8 cellular contexts compared by ENCODE assay signal in the genomic region with DNA sequence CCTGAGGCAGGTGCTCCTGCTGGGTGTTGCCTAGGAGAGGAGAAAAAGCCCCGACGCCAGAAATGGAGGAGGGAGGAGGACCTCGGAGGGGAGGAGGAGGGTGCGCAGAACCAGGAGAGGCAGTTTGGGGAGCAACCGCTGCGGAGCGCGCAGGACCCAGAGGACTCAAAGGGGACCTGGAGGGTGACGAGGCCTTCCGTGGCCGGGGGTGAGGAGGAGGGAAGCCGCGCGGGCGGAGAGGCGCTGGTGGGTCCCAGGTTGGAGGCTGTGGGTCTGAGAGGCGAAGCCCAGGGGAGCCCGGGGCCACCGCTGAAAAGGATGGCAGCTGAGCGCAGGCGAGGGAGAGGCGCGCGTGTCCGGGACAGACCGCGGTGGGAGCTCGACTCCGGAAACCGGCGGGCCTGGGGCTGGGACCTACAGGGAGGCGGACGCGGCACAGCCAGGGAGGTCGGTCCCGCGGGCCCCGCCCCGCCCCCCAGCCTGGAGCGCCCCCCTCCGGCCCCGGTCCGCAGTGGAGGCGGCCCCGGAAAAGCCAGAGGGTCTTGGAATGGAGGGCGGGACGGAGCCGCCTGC. TPM values are rescaled to one million over a fixed set of nuclear protein-coding genes. Genes with fewer than 3 reads are reported as not detected.
A peak's percentile ranks its signal among the peaks of the same experiment; 100 is the strongest.
DNase-seq lines count a peak whose midpoint lies in the region; ATAC-seq and TF ChIP-seq lines count a peak whose summit lies in the region.

No MANE protein-coding gene starts in this region.

- peaks cover 25% of the 10 kb centered on the region for H3K4me1 Mint-ChIP-seq in activated CD4-positive, alpha-beta T cell treated with anti-CD3 and anti-CD28 coated beads for 36 hours
- peaks cover 19% of the 10 kb centered on the region for H3K4me1 Mint-ChIP-seq in activated naive CD8-positive, alpha-beta T cell treated with anti-CD3 and anti-CD28 coated beads, Interleukin-2, amount 10 ng/mL, durations not matched to agents 7 days and 5 days

- DNase-seq in activated CD4-positive, alpha-beta T cell treated with anti-CD3 and anti-CD28 coated beads for 36 hours, result peak; percentile 75
- DNase-seq in activated CD4-positive, alpha-beta T cell treated with anti-CD3 and anti-CD28 coated beads for 1 hour, result no peak
- DNase-seq in NCI-H1105 treated with DMSO at 0.1 percent for 48 hours (lab: John Stamatoyannopoulos, UW) (peak; percentile 7), testis (no peak), HPDE6-E6E7 (ENCODE audit: extremely low spot score) (no peak)
- DNase-seq in activated naive CD8-positive, alpha-beta T cell treated with anti-CD3 and anti-CD28 coated beads, Interleukin-2, amount 10 ng/mL, durations not matched to agents 7 days and 5 days, result no peak

- H3K4me3 ChIP-seq in HEK293 (ENCODE audit: low read depth, low read length), result peak overlapping the region; percentile 45
- H3K4me3 ChIP-seq in iPS-20b (ENCODE audit: low read length), result peak overlapping the region; percentile 63
- peak overlapping the region; percentile 44 to 62 for H3K4me3 ChIP-seq in testis

- H3K27ac ChIP-seq in HEK293 (ENCODE audit: extremely low read depth, low read depth, low read length) (no peak overlapping the region; the same call in 1 of the 2 replicates), iPS-20b (ENCODE audit: low read length) (no peak overlapping the region), testis (no peak overlapping the region)

- no peak overlapping the region for H3K9ac ChIP-seq in iPS-20b (ENCODE audit: low read depth, low read length)

- CTCF ChIA-PET in activated CD4-positive, alpha-beta T cell treated with anti-CD3 and anti-CD28 coated beads for 36 hours (lab: Charles Lee), result interaction anchor here (0.7 to 0.8 kb wide), 2 partner anchors 11 to 44 kb away, joined by 3 read pairs; no protein-coding TSS in a partner anchor
- CTCF ChIA-PET in HEK293 (lab: Yijun Ruan, JAX), result interaction anchor here (0.6 to 3.6 kb wide), 5 partner anchors 11 to 74 kb away, joined by 3 to 10 read pairs (median 3); no protein-coding TSS in a partner anchor

- no peaks in the 10 kb centered on the region for H3K9me3 ChIP-seq in HEK293 (ENCODE audit: control insufficient read depth, insufficient read depth, low read depth, low read length)
- H3K9me3 ChIP-seq in iPS-20b (ENCODE audit: insufficient read depth, low read depth, low read length), result no peaks in the 10 kb centered on the region
- H3K9me3 ChIP-seq in testis, result no peaks in the 10 kb centered on the region

- 0 to 1% methylated on average over 15 to 48 of the region's 48 CpGs for WGBS in testis, 2 donors

- peaks cover 20% of the 10 kb centered on the region for H3K27me3 Mint-ChIP-seq in activated CD4-positive, alpha-beta T cell treated with anti-CD3 and anti-CD28 coated beads for 36 hours
- H3K27me3 Mint-ChIP-seq in activated naive CD8-positive, alpha-beta T cell treated with anti-CD3 and anti-CD28 coated beads, Interleukin-2, amount 10 ng/mL, durations not matched to agents 7 days and 5 days, result peaks cover 9% of the 10 kb centered on the region

- no peak for TF ChIP-seq POLR2A in testis (IDR thresholded peaks at IDR 0.05)

- H3K36me3 ChIP-seq in HEK293 (ENCODE audit: control insufficient read depth in 2 of 2, insufficient read depth in 1 of 2, low read length in 2 of 2) (peaks cover 0 to 15% of the 10 kb centered on the region in 2 experiments; a peak in 1 of 3 replicates), iPS-20b (ENCODE audit: insufficient read depth, low read depth, low read length) (peaks cover 8% of the 10 kb centered on the region), testis (ENCODE audit: low read depth, missing control alignments) (no peaks in the 10 kb centered on the region)

- ATAC-seq in activated CD4-positive, alpha-beta T cell treated with anti-CD3 and anti-CD28 coated beads for 36 hours, result peak; percentile 27
- peak; percentile 48 for ATAC-seq in activated naive CD8-positive, alpha-beta T cell treated with anti-CD3 and anti-CD28 coated beads, Interleukin-2, amount 10 ng/mL, durations not matched to agents 7 days and 5 days (ENCODE audit: low read depth)

- peaks cover 65% of the 10 kb centered on the region for H3K27me3 ChIP-seq in iPS-20b (ENCODE audit: insufficient read depth, low read length)
- no peaks in the 10 kb centered on the region for H3K27me3 ChIP-seq in testis

- H3K27ac Mint-ChIP-seq in activated CD4-positive, alpha-beta T cell treated with anti-CD3 and anti-CD28 coated beads for 36 hours, result peak overlapping the region; percentile 25
- peak overlapping the region; percentile 73 for H3K27ac Mint-ChIP-seq in activated naive CD8-positive, alpha-beta T cell treated with anti-CD3 and anti-CD28 coated beads, Interleukin-2, amount 10 ng/mL, durations not matched to agents 7 days and 5 days

- POLR2A ChIA-PET in activated CD4-positive, alpha-beta T cell treated with anti-CD3 and anti-CD28 coated beads for 36 hours (lab: Charles Lee), result no interaction called here
- POLR2A ChIA-PET in HEK293 (lab: Yijun Ruan, JAX), result interaction anchor here (0.5 to 1.5 kb wide), 7 partner anchors 10 to 91 kb away, joined by 3 to 8 read pairs (median 3); a partner anchor contains a TSS
- POLR2A ChIA-PET in activated naive CD8-positive, alpha-beta T cell treated with anti-CD3 and anti-CD28 coated beads, Interleukin-2, amount 10 ng/mL, durations not matched to agents 7 days and 5 days (lab: Charles Lee), result interaction anchor here (0.8 to 3.1 kb wide), 6 partner anchors 15 to 192 kb away, joined by 3 to 26 read pairs (median 4); a partner anchor contains a TSS

- intact Hi-C loops in activated CD4-positive, alpha-beta T cell treated with anti-CD3 and anti-CD28 coated beads for 36 hours (cut with DNase I, micrococcal nuclease), result loop anchor here (1.0 to 2.0 kb wide), 10 partner anchors 10 to 290 kb away; a partner anchor contains a TSS
- intact Hi-C loops in testis (cut with DNase I; ENCODE audit: low total_unique reads), result no loop called here

- H3K4me1 ChIP-seq in HEK293 (ENCODE audit: control insufficient read depth, insufficient read depth, low read length), result 0 out of 2 replicates have a peak, but pooled peaks cover 5% of the 10 kb centered on the region
- H3K4me1 ChIP-seq in iPS-20b (ENCODE audit: insufficient read depth, low read length), result no peaks in the 10 kb centered on the region; the same call in 1 of the 2 replicates
- peaks cover 17% of the 10 kb centered on the region for H3K4me1 ChIP-seq in testis

- H3K4me3 Mint-ChIP-seq in activated CD4-positive, alpha-beta T cell treated with anti-CD3 and anti-CD28 coated beads for 36 hours, result peak overlapping the region; percentile 72
- H3K4me3 Mint-ChIP-seq in activated naive CD8-positive, alpha-beta T cell treated with anti-CD3 and anti-CD28 coated beads, Interleukin-2, amount 10 ng/mL, durations not matched to agents 7 days and 5 days, result peak overlapping the region; percentile 86

- H3K9me3 Mint-ChIP-seq in activated CD4-positive, alpha-beta T cell treated with anti-CD3 and anti-CD28 coated beads for 36 hours (ENCODE audit: low read depth), result no peaks in the 10 kb centered on the region
- H3K9me3 Mint-ChIP-seq in activated naive CD8-positive, alpha-beta T cell treated with anti-CD3 and anti-CD28 coated beads, Interleukin-2, amount 10 ng/mL, durations not matched to agents 7 days and 5 days, result no peaks in the 10 kb centered on the region

- TF ChIP-seq CTCF in HEK293 (tag by site-specific recombination; IDR thresholded peaks at IDR 0.05), result peak; percentile 44; the same call in 1 of the 2 replicates
- peak in 1 of 3 experiments; percentile 25 for TF ChIP-seq CTCF in testis (IDR thresholded peaks at IDR 0.05)

- peaks cover 19% of the 10 kb centered on the region for H3K36me3 Mint-ChIP-seq in activated CD4-positive, alpha-beta T cell treated with anti-CD3 and anti-CD28 coated beads for 36 hours (ENCODE audit: low read depth)
- H3K36me3 Mint-ChIP-seq in activated naive CD8-positive, alpha-beta T cell treated with anti-CD3 and anti-CD28 coated beads, Interleukin-2, amount 10 ng/mL, durations not matched to agents 7 days and 5 days, result peaks cover 11% of the 10 kb centered on the region

TF ChIP-seq in HEK293, 187 proteins besides CTCF, POLR2A, EP300 and RAD21 (continues in another document):
- TF ChIP-seq GLIS2 (tag by site-specific recombination; IDR thresholded peaks at IDR 0.05) (peak; percentile 80; the same call in 1 of the 2 replicates), ZNF341 (tag by site-specific recombination; IDR thresholded peaks at IDR 0.05; ENCODE audit: low read depth) (peak; percentile 80), ZNF658 (tag by site-specific recombination; IDR thresholded peaks at IDR 0.05) (no peak), GLIS1 (tag by site-specific recombination; IDR thresholded peaks at IDR 0.05) (peak; percentile 63), ZNF600 (tag by site-specific recombination; IDR thresholded peaks at IDR 0.05) (peak; percentile 60)

RNA-seq across cellular contexts. Expression of a gene that starts 15.1 kb away (rescaled TPM):
- not detected for total RNA-seq in activated CD4-positive, alpha-beta T cell treated with anti-CD3 and anti-CD28 coated beads for 36 hours
- not detected for total RNA-seq in activated naive CD8-positive, alpha-beta T cell treated with anti-CD3 and anti-CD28 coated beads, Interleukin-2, amount 10 ng/mL, durations not matched to agents 7 days and 5 days
- under 1 TPM; 0.19 to 0.31 TPM for total RNA-seq in testis
- polyA plus RNA-seq in testis (ENCODE audit: insufficient read depth, low read depth, low replicate concordance), result not detected

RNA-seq across cellular contexts. Expression of a gene that starts 39.1 kb away (rescaled TPM):
- 10 to 100 TPM; 22.7 to 24.4 TPM for total RNA-seq in activated CD4-positive, alpha-beta T cell treated with anti-CD3 and anti-CD28 coated beads for 36 hours
- 10 to 100 TPM; 18.8 to 19.3 TPM for total RNA-seq in activated naive CD8-positive, alpha-beta T cell treated with anti-CD3 and anti-CD28 coated beads, Interleukin-2, amount 10 ng/mL, durations not matched to agents 7 days and 5 days
- 100 to 1,000 TPM in 1 of 2 donors, 10 to 100 TPM in 1; 99.4 to 108 TPM for total RNA-seq in testis
- polyA plus RNA-seq in testis (ENCODE audit: insufficient read depth, low read depth, low replicate concordance), result 48.9 TPM

RNA-seq across cellular contexts. Expression of a gene that starts 45.7 kb away (rescaled TPM):
- 10 to 100 TPM; 30.5 to 51.7 TPM for total RNA-seq in activated CD4-positive, alpha-beta T cell treated with anti-CD3 and anti-CD28 coated beads for 36 hours
- 100 to 1,000 TPM; 425 to 457 TPM for total RNA-seq in activated naive CD8-positive, alpha-beta T cell treated with anti-CD3 and anti-CD28 coated beads, Interleukin-2, amount 10 ng/mL, durations not matched to agents 7 days and 5 days
- 10 to 100 TPM; 22.8 to 24.0 TPM for total RNA-seq in testis
- 16.6 TPM for polyA plus RNA-seq in testis (ENCODE audit: insufficient read depth, low read depth, low replicate concordance)

RNA-seq across cellular contexts. Expression of a gene that starts 56.9 kb away (rescaled TPM):
- 10 to 100 TPM; 11.3 to 13.5 TPM for total RNA-seq in activated CD4-positive, alpha-beta T cell treated with anti-CD3 and anti-CD28 coated beads for 36 hours
- total RNA-seq in activated naive CD8-positive, alpha-beta T cell treated with anti-CD3 and anti-CD28 coated beads, Interleukin-2, amount 10 ng/mL, durations not matched to agents 7 days and 5 days, result 10 to 100 TPM; 22.7 to 23.0 TPM
- total RNA-seq in testis, result 10 to 100 TPM; 50.7 to 68.3 TPM
- 40.7 TPM for polyA plus RNA-seq in testis (ENCODE audit: insufficient read depth, low read depth, low replicate concordance)

RNA-seq across cellular contexts. Expression of a gene that starts 59.1 kb away (rescaled TPM):
- total RNA-seq in activated CD4-positive, alpha-beta T cell treated with anti-CD3 and anti-CD28 coated beads for 36 hours, result 1 to 10 TPM; 3.5 to 4.2 TPM
- total RNA-seq in activated naive CD8-positive, alpha-beta T cell treated with anti-CD3 and anti-CD28 coated beads, Interleukin-2, amount 10 ng/mL, durations not matched to agents 7 days and 5 days, result 1 to 10 TPM in 1 of 2 experiments, under 1 TPM in 1; 0.60 to 1.1 TPM
- 10 to 100 TPM; 26.4 to 27.5 TPM for total RNA-seq in testis
- polyA plus RNA-seq in testis (ENCODE audit: insufficient read depth, low read depth, low replicate concordance), result 2.3 TPM

Comparison
In these comparisons a context has a peak if more than half of its experiments do, and no peak if none do; other contexts are left out.
1. DNase-seq: peak in activated CD4-positive, alpha-beta T cell treated with anti-CD3 and anti-CD28 coated beads for 36 hours (single experiment) and NCI-H1105 treated with DMSO at 0.1 percent for 48 hours (single experiment); none in activated CD4-positive, alpha-beta T cell treated with anti-CD3 and anti-CD28 coated beads for 1 hour (single experiment), activated naive CD8-positive, alpha-beta T cell treated with anti-CD3 and anti-CD28 coated beads, Interleukin-2, amount 10 ng/mL, durations not matched to agents 7 days and 5 days (single experiment), testis (single experiment) and HPDE6-E6E7 (single experiment).
2. RNA of a gene that starts 45.7 kb away (total RNA-seq): 425 to 457 TPM in activated naive CD8-positive, alpha-beta T cell treated with anti-CD3 and anti-CD28 coated beads, Interleukin-2, amount 10 ng/mL, durations not matched to agents 7 days and 5 days; 30.5 to 51.7 TPM in activated CD4-positive, alpha-beta T cell treated with anti-CD3 and anti-CD28 coated beads for 36 hours and 22.8 to 24.0 TPM in testis; every median in the first group is over 4 times any median in the second.
3. Peak in every context shown above with its lines, with median percentiles within 50 percentile points of each other: H3K4me3 ChIP-seq.